In genomic region chr18:80108739-80109675, GRCh38 we compare ENCODE assay signal across 8 cellular contexts. TPM values are rescaled to one million over a fixed set of nuclear protein-coding genes. Genes with fewer than 3 reads are reported as not detected.
DNase-seq lines count a peak whose midpoint lies in the region; ATAC-seq and TF ChIP-seq lines count a peak whose summit lies in the region.

Gene ADNP2 (plus strand): TSS chr18:80109262. CDS start chr18:80117543, 8,281 bp downstream.

- peak within 1 kb of the TSS; percentile 87 for H2AFZ ChIP-seq in PC-3 (ENCODE audit: low read length)

- H3K27ac ChIP-seq in PC-3 (ENCODE audit: low read length) (peak within 1 kb of the TSS; percentile 77), muscle layer of colon (ENCODE audit: low read depth, low read length) (peak within 1 kb of the TSS; percentile 46)

- POLR2A ChIA-PET in PC-3 (lab: Charles Lee; ENCODE audit: unreplicated experiment) = interaction anchor here (0.5 kb wide), 1 partner anchor 16 kb away, joined by 3 read pairs; no protein-coding TSS in a partner anchor

- H3K27me3 ChIP-seq in PC-3 (ENCODE audit: low read length) (no peaks in the 10 kb centered on the region), muscle layer of colon (ENCODE audit: control insufficient read depth in 1 of 2, insufficient read depth in 2 of 2, low read length in 2 of 2) (no peaks in the 10 kb centered on the region)

- ATAC-seq in GM21515 (IDR thresholded peaks at IDR 0.05; ENCODE audit: unreplicated experiment) = peak; percentile 64
- peak; percentile 83 for ATAC-seq in PC-3
- ATAC-seq in esophagus mucosa = peak; percentile 96

- no peaks in the 10 kb centered on the region for H3K9me2 ChIP-seq in PC-3 (replicated peaks; ENCODE audit: low read length)

- peaks cover 45% of the 10 kb centered on the region for H3K79me2 ChIP-seq in PC-3 (ENCODE audit: low read length)

- H3K9ac ChIP-seq in PC-3 (ENCODE audit: low read length) = peak within 1 kb of the TSS; percentile 85
- peak within 1 kb of the TSS; percentile 38 for H3K9ac ChIP-seq in muscle layer of colon (ENCODE audit: low read length)

- peak; percentile 98 for DNase-seq in DMS 273 (lab: John Stamatoyannopoulos, UW; ENCODE audit: unreplicated experiment)
- peak; percentile 76 for DNase-seq in HuH-7 (ENCODE audit: low spot score)
- DNase-seq in PC-3 = peak; percentile 97
- peak; percentile 80 for DNase-seq in activated T-cell treated with anti-CD3 and anti-CD28 coated beads for 48 hours (ENCODE audit: low read depth)
- DNase-seq in stimulated activated CD8-positive, alpha-beta memory T cell treated with anti-CD3 and anti-CD28 coated beads, Interleukin-7, amount 100 ng/mL, for 24 hours (ENCODE audit: low read depth) = peak; percentile 69

- CTCF ChIA-PET in PC-3 (lab: Charles Lee) = no interaction called here

- no peaks in the 10 kb centered on the region for H3F3A ChIP-seq in PC-3 (ENCODE audit: low read length, unreplicated experiment)

- H3K4me3 ChIP-seq in PC-3 (ENCODE audit: low read length) = peak within 1 kb of the TSS; percentile 87
- H3K4me3 ChIP-seq in muscle layer of colon (ENCODE audit: low read depth in 1 of 2, low read length in 2 of 2) = peak within 1 kb of the TSS; percentile 51 to 78

- H3K4me1 ChIP-seq in PC-3 (ENCODE audit: insufficient read depth, low read length) (peaks cover 10% of the 10 kb centered on the region; the same call in 1 of the 2 replicates), muscle layer of colon (ENCODE audit: insufficient read depth, low read length) (peaks cover 17% of the 10 kb centered on the region)

- H3K4me2 ChIP-seq in PC-3 (ENCODE audit: low read length) = peak within 1 kb of the TSS; percentile 82

- H3K9me3 ChIP-seq in PC-3 (ENCODE audit: low read length) (no peaks in the 10 kb centered on the region), muscle layer of colon (ENCODE audit: low read length) (no peaks in the 10 kb centered on the region)

- H3K36me3 ChIP-seq in PC-3 (ENCODE audit: low read depth, low read length) (peaks cover 9% of the 10 kb centered on the region), muscle layer of colon (ENCODE audit: insufficient read depth, low read length) (no peaks in the 10 kb centered on the region)

- no peak for TF ChIP-seq CTCF in PC-3 (conservative IDR thresholded peaks at IDR 0.05; ENCODE audit: low read depth, low read length)

- intact Hi-C loops in PC-3 (cut with micrococcal nuclease) = loop anchor here (2.0 kb wide), 1 partner anchor 76 kb away; no protein-coding TSS in a partner anchor

- H4K20me1 ChIP-seq in PC-3 (ENCODE audit: low read length) = peaks cover 36% of the 10 kb centered on the region

- no TSS peak for BruUV-seq in PC-3 (replicated peaks; lab: Mats Ljungman, UMichigan)

RNA-seq across cellular contexts. Expression of gene ADNP2, which starts in this region (rescaled TPM):
- total RNA-seq in PC-3 (2014; rRNA removed) (23.2 and 25.2 TPM in 2 replicates), esophagus mucosa (13.3 TPM)

Comparison
In these comparisons a context has a peak if more than half of its experiments do, and no peak if none do; other contexts are left out.
1. Peak in every context shown above with its lines: DNase-seq, ATAC-seq, H3K4me3 ChIP-seq and H3K27ac ChIP-seq.